In genomic region chr12:47207829-47208248, GRCh38 we compare ENCODE assay signal across 9 cellular contexts.
DNase-seq lines count a peak whose midpoint lies in the region; ATAC-seq, FAIRE-seq and TF ChIP-seq lines count a peak whose summit lies in the region.
"Had no signal": no experiment of that assay in that cellular context is flagged by ENCODE, and none has a peak within 500 bp of the region (broad histone marks: within the 10 kb centered on the region; RNA-seq: fewer than 3 reads in every experiment).

No MANE protein-coding gene starts in this region.

- H3K36me3 Mint-ChIP-seq in activated CD4-positive, alpha-beta memory T cell treated with anti-CD3 and anti-CD28 coated beads for 36 hours, result peaks cover 84% of the 10 kb centered on the region

- TF ChIP-seq CTCF in A549 (IDR thresholded peaks at IDR 0.05) (no peak), esophagus muscularis mucosa (IDR thresholded peaks at IDR 0.05) (no peak)

- intact Hi-C loops in activated CD4-positive, alpha-beta memory T cell treated with anti-CD3 and anti-CD28 coated beads for 36 hours (cut with micrococcal nuclease), result loop anchor here (1.0 to 2.0 kb wide), 3 partner anchors 8 to 124 kb away; no protein-coding TSS in a partner anchor
- intact Hi-C loops in esophagus muscularis mucosa (cut with DNase I), result no loop called here

- no peak overlapping the region for H3K4me3 ChIP-seq in A549
- H3K4me3 ChIP-seq in esophagus muscularis mucosa, result no peak overlapping the region

- 0 out of 3 replicates have a peak, but pooled peaks cover 3% of the 10 kb centered on the region for H3K9me3 ChIP-seq in A549
- peaks cover 0 to 5% (median 0%) of the 10 kb centered on the region in 4 donors for H3K9me3 ChIP-seq in esophagus muscularis mucosa

- ATAC-seq in A549, result no peak
- peak; percentile 80 for ATAC-seq in HG03139 (IDR thresholded peaks at IDR 0.05; ENCODE audit: unreplicated experiment)

- TF ChIP-seq POLR2A in A549 (IDR thresholded peaks at IDR 0.05; ENCODE audit: low read length) (no peak), esophagus muscularis mucosa (IDR thresholded peaks at IDR 0.05; ENCODE audit: low read depth) (no peak)

- TF ChIP-seq RAD21 in A549 (conservative IDR thresholded peaks at IDR 0.05 in 1 of 2, IDR thresholded peaks at IDR 0.05 in 1 of 2), result no peak

- no peak for FAIRE-seq in A549 (lab: Jason Lieb, UNC)
- peak; percentile 87 for FAIRE-seq in GM19239 (lab: Jason Lieb, UNC)
- FAIRE-seq in urothelium cell line (lab: Jason Lieb, UNC), result no peak

- H3K27ac Mint-ChIP-seq in activated CD4-positive, alpha-beta memory T cell treated with anti-CD3 and anti-CD28 coated beads for 36 hours, result peak overlapping the region; percentile 96

- H3K27ac ChIP-seq in A549, result peak overlapping the region; percentile 86 to 91
- no peak overlapping the region for H3K27ac ChIP-seq in esophagus muscularis mucosa (replicated peaks in 1 of 4)
- H3K27ac ChIP-seq: VCaP had no signal

- WGBS in A549 (ENCODE audit: missing lambda C conversion rate), result 21% methylated on average over 3 of the region's 3 CpGs
- 58% methylated on average over 3 of the region's 3 CpGs for WGBS in esophagus muscularis mucosa

- DNase-seq in A549 (ENCODE audit: low read depth in 1 of 2, low spot score in 1 of 2), result no peak
- no peak for DNase-seq in GM19239 (ENCODE audit: insufficient read length, low spot score)
- no peak for DNase-seq in activated CD4-positive, alpha-beta memory T cell treated with anti-CD3 and anti-CD28 coated beads for 36 hours
- DNase-seq in stimulated activated CD4-positive, alpha-beta T cell treated with anti-CD3 and anti-CD28 coated beads, Interleukin-4, amount 100 ng/mL, for 4 hours, result no peak
- no peak for DNase-seq in esophagus muscularis mucosa (ENCODE audit: extremely low spot score)
- no peak for DNase-seq in NCI-H2081 treated with DMSO at 0.1 percent for 48 hours (lab: John Stamatoyannopoulos, UW)
- DNase-seq in urothelium cell line (ENCODE audit: low spot score), result no peak

- TF ChIP-seq EP300 in A549 (IDR thresholded peaks at IDR 0.05), result no peak
- no peak for TF ChIP-seq EP300 in esophagus muscularis mucosa (IDR thresholded peaks at IDR 0.05)

- H3K36me3 ChIP-seq in esophagus muscularis mucosa, result no peaks in the 10 kb centered on the region

- H3K4me1 ChIP-seq in A549 (peaks cover 60% of the 10 kb centered on the region), esophagus muscularis mucosa (no peaks in the 10 kb centered on the region)

- H3K4me1 Mint-ChIP-seq in activated CD4-positive, alpha-beta memory T cell treated with anti-CD3 and anti-CD28 coated beads for 36 hours (ENCODE audit: low read depth), result peaks cover 79% of the 10 kb centered on the region

- no peaks in the 10 kb centered on the region for H3K27me3 ChIP-seq in esophagus muscularis mucosa

- H3K9me3 Mint-ChIP-seq in activated CD4-positive, alpha-beta memory T cell treated with anti-CD3 and anti-CD28 coated beads for 36 hours, result no peaks in the 10 kb centered on the region

- POLR2A ChIA-PET in A549 (lab: Yijun Ruan, JAX), result interaction anchor here (1.9 to 2.2 kb wide), 2 partner anchors 11 to 112 kb away, joined by 4 to 6 read pairs; no protein-coding TSS in a partner anchor
- POLR2A ChIA-PET in activated CD4-positive, alpha-beta memory T cell treated with anti-CD3 and anti-CD28 coated beads for 36 hours (lab: Charles Lee), result interaction anchor here (0.5 to 7.4 kb wide), 16 partner anchors 8 to 208 kb away, joined by 3 to 76 read pairs (median 4); partner anchors contain the start of genes AMIGO2 and PCED1B

- H3K4me3 Mint-ChIP-seq in activated CD4-positive, alpha-beta memory T cell treated with anti-CD3 and anti-CD28 coated beads for 36 hours, result peak overlapping the region; percentile 85

- peak overlapping the region; percentile 22; the same call in 2 of the 3 replicates for H3K4me2 ChIP-seq in A549

- CTCF ChIA-PET in A549 (lab: Yijun Ruan, JAX), result interaction anchor here (1.2 to 1.8 kb wide), 4 partner anchors 10 to 175 kb away, joined by 3 to 6 read pairs (median 5); no protein-coding TSS in a partner anchor
- CTCF ChIA-PET in activated CD4-positive, alpha-beta memory T cell treated with anti-CD3 and anti-CD28 coated beads for 36 hours (lab: Charles Lee), result interaction anchor here (1.3 to 2.7 kb wide), 11 partner anchors 8 to 190 kb away, joined by 3 to 17 read pairs (median 8); partner anchors contain the start of genes AMIGO2 and PCED1B

- no peaks in the 10 kb centered on the region for H3K27me3 Mint-ChIP-seq in activated CD4-positive, alpha-beta memory T cell treated with anti-CD3 and anti-CD28 coated beads for 36 hours

TF ChIP-seq in A549, 52 proteins besides CTCF, POLR2A, EP300 and RAD21:
- TF ChIP-seq BCL3 (IDR thresholded peaks at IDR 0.05), result no peak
- peak; percentile 64; the same call in 1 of the 2 replicates for TF ChIP-seq MAX (IDR thresholded peaks at IDR 0.05)
- TF ChIP-seq HDAC2 (IDR thresholded peaks at IDR 0.05), result no peak
- no peak for TF ChIP-seq NPAS2 (CRISPR knock-in tag; IDR thresholded peaks at IDR 0.05; ENCODE audit: borderline replicate concordance)
- TF ChIP-seq HES2 (IDR thresholded peaks at IDR 0.05), result no peak
- TF ChIP-seq USF2 (IDR thresholded peaks at IDR 0.05), result no peak
TF ChIP-seq in A549: peak in this region for 1.

Comparison
In these comparisons a context has a peak if more than half of its experiments do, and no peak if none do; other contexts are left out.
1. H3K27ac ChIP-seq: peak in A549 (2 of 2); none in esophagus muscularis mucosa (0 of 4).